28 cellular contexts compared by ENCODE assay signal in genomic region chr7:133367561-133367960, GRCh38.
"Had no signal": no experiment of that assay in that cellular context is flagged by ENCODE, and none has a peak within 500 bp of the region (broad histone marks: within the 10 kb centered on the region; RNA-seq: fewer than 3 reads in every experiment).

No MANE protein-coding gene starts in this region.

- H3K4me2 ChIP-seq: SK-N-SH had no signal

- DNase-seq: activated CD4-positive, alpha-beta memory T cell treated with anti-CD3 and anti-CD28 coated beads for 36 hours; activated CD4-positive, alpha-beta T cell treated with anti-CD3 and anti-CD28 coated beads, Interleukin-2, amount 10 ng/mL, durations not matched to agents 7 days and 5 days; activated CD4-positive, CD25-positive, alpha-beta regulatory T cell; activated CD8-positive, alpha-beta memory T cell treated with anti-CD3 and anti-CD28 coated beads for 24 hours; activated effector memory CD4-positive, alpha-beta T cell treated with anti-CD3 and anti-CD28 coated beads, Interleukin-2, amount 50 U/mL, for 16 hours; activated naive CD4-positive, alpha-beta T cell treated with Interleukin-2 at 50 U/mL for 16 hours; activated naive CD8-positive, alpha-beta T cell treated with anti-CD3 and anti-CD28 coated beads, Interleukin-2, amount 50 U/mL, for 24 hours; activated T-cell treated with anti-CD3 and anti-CD28 coated beads, Interleukin-2, amount 50 U/mL, for 4 hours; amniotic stem cell; Kasumi-1; KBM-7; NCI-H1105; NCI-H1436 treated with DMSO at 0.1 percent for 48 hours; NCI-H187 treated with DMSO at 0.1 percent for 48 hours; NCI-H2081 treated with DMSO at 0.1 percent for 48 hours; NCI-H2227 treated with DMSO at 0.1 percent for 48 hours; NCI-H446 treated with DMSO at 0.1 percent for 48 hours; NCI-H524 treated with DMSO at 0.1 percent for 48 hours; NCI-H774; Peyer's patch; Right ventricle myocardium superior; SJCRH30; SK-N-SH; T-helper 1 cell had no signal

- H3K36me3 ChIP-seq: Peyer's patch, SJCRH30 had no signal

- FAIRE-seq: astrocyte had no signal

- H3K9me3 ChIP-seq: Peyer's patch, SJCRH30, SK-N-SH had no signal

- H3K27ac ChIP-seq: Peyer's patch, RWPE1, SJCRH30, VCaP had no signal

- H3K27me3 ChIP-seq: Peyer's patch, SJCRH30 had no signal

- H3K4me1 ChIP-seq: Peyer's patch, SJCRH30 had no signal

- H3K4me3 ChIP-seq: Peyer's patch, SJCRH30 had no signal

- H3K9ac ChIP-seq: SK-N-SH had no signal

- ATAC-seq: activated naive CD4-positive, alpha-beta T cell treated with anti-CD3 and anti-CD28 coated beads, Interleukin-2, amount 50 U/mL, for 72 hours; activated naive CD8-positive, alpha-beta T cell treated with anti-CD3 and anti-CD28 coated beads, Interleukin-2, amount 50 U/mL, for 24 hours; activated T-cell treated with anti-CD3 and anti-CD28 coated beads, Interleukin-2, amount 50 U/mL, for 4 hours had no signal
